8 cellular contexts compared by ENCODE assay signal in genomic region chr12:57545809-57546437, GRCh38. TPM values are rescaled to one million over a fixed set of nuclear protein-coding genes. Genes with fewer than 3 reads are reported as not detected.
DNase-seq lines count a peak whose midpoint lies in the region; TF ChIP-seq lines count a peak whose summit lies in the region.

No MANE protein-coding gene starts in this region.

- H3K27me3 ChIP-seq in OCI-LY3 (ENCODE audit: low read depth, low read length) (no peaks in the 10 kb centered on the region), esophagus (ENCODE audit: control insufficient read depth in 1 of 2, insufficient read depth in 2 of 2, low read length in 2 of 2) (no peaks in the 10 kb centered on the region)

- DNase-seq in progenitor cell of endocrine pancreas (ENCODE audit: low spot score, unreplicated experiment), result no peak
- DNase-seq in GM13977 (ENCODE audit: low spot score), result no peak
- DNase-seq in NCI-H82 (lab: John Stamatoyannopoulos, UW), result no peak
- no peak for DNase-seq in anterior cingulate cortex (lab: John Stamatoyannopoulos, UW)
- no peak for DNase-seq in NCI-H187 treated with DMSO at 0.1 percent for 48 hours (lab: John Stamatoyannopoulos, UW)

- peaks cover 3% of the 10 kb centered on the region for H3K36me3 Mint-ChIP-seq in progenitor cell of endocrine pancreas (ENCODE audit: insufficient read depth)

- H2AFZ ChIP-seq in OCI-LY3 (ENCODE audit: low read depth, low read length), result no peak overlapping the region

- H3K9ac ChIP-seq in ES-I3 (ENCODE audit: low read depth, low read length), result peak overlapping the region; percentile 91
- H3K9ac ChIP-seq in OCI-LY3 (ENCODE audit: low read length), result peak overlapping the region; percentile 94

- H3K27me3 Mint-ChIP-seq in progenitor cell of endocrine pancreas, result peaks cover 36% of the 10 kb centered on the region

- peaks cover 23% of the 10 kb centered on the region for H3K4me1 Mint-ChIP-seq in progenitor cell of endocrine pancreas (ENCODE audit: low read depth)

- H3K79me2 ChIP-seq in OCI-LY3 (ENCODE audit: low read length), result peaks cover 17% of the 10 kb centered on the region

- 51 to 58% methylated on average over 15 of the region's 15 CpGs for WGBS in esophagus, 2 donors

- H3K27ac ChIP-seq in OCI-LY3 (ENCODE audit: low read length) (no peak overlapping the region), esophagus (ENCODE audit: low read depth in 2 of 2, low read length in 1 of 2) (peak overlapping the region; percentile 84 to 91)

- H3K9me3 ChIP-seq in ES-I3 (ENCODE audit: control insufficient read depth, insufficient read depth, low read length) (no peaks in the 10 kb centered on the region), OCI-LY3 (ENCODE audit: insufficient read depth, low read length) (no peaks in the 10 kb centered on the region), esophagus (ENCODE audit: control insufficient read depth in 2 of 2, insufficient read depth in 1 of 2, low read depth in 1 of 2, low read length in 1 of 2) (no peaks in the 10 kb centered on the region)

- TF ChIP-seq CTCF in OCI-LY3 (IDR thresholded peaks at IDR 0.05; ENCODE audit: low read depth, low read length), result no peak
- TF ChIP-seq CTCF in progenitor cell of endocrine pancreas (IDR thresholded peaks at IDR 0.05; ENCODE audit: unreplicated experiment), result no peak
- no peak for TF ChIP-seq CTCF in GM13977 (IDR thresholded peaks at IDR 0.05; ENCODE audit: extremely low read depth, insufficient read depth, missing control alignments)

- H3K36me3 ChIP-seq in ES-I3 (ENCODE audit: insufficient read depth, low read length) (peaks cover 3% of the 10 kb centered on the region; the same call in 1 of the 2 replicates), OCI-LY3 (replicated peaks; ENCODE audit: low read depth, low read length) (peaks cover 4% of the 10 kb centered on the region), esophagus (ENCODE audit: control insufficient read depth in 2 of 2, insufficient read depth in 2 of 2, low read length in 1 of 2) (peaks cover 2 to 7% of the 10 kb centered on the region in 2 donors)

- no peaks in the 10 kb centered on the region for H4K20me1 ChIP-seq in OCI-LY3 (ENCODE audit: insufficient read depth, low read length)

- no peaks in the 10 kb centered on the region for H3K9me3 Mint-ChIP-seq in progenitor cell of endocrine pancreas (ENCODE audit: low read depth)

- H3K27ac Mint-ChIP-seq in progenitor cell of endocrine pancreas, result peak overlapping the region; percentile 96

- peak overlapping the region; percentile 97 for H3K4me2 ChIP-seq in OCI-LY3 (ENCODE audit: low read length)

- peak overlapping the region; percentile 92 for H3K4me3 Mint-ChIP-seq in progenitor cell of endocrine pancreas (ENCODE audit: low read depth)

- H3K4me3 ChIP-seq in OCI-LY3 (ENCODE audit: low read length) (peak overlapping the region; percentile 95), esophagus (ENCODE audit: low read depth in 1 of 2, low read length in 2 of 2) (peak overlapping the region; percentile 75 to 81)

- in situ Hi-C loops in GM13977 (cut with MboI; ENCODE audit: low pct_unique_long_range_greater_than_20kb, low sequenced_read_pairs, unreplicated experiment), result no loop called here

- H3K4me1 ChIP-seq in ES-I3 (ENCODE audit: insufficient read depth, low read length), result peaks cover 22% of the 10 kb centered on the region
- peaks cover 17% of the 10 kb centered on the region for H3K4me1 ChIP-seq in OCI-LY3 (ENCODE audit: low read length)
- peaks cover 7 to 8% of the 10 kb centered on the region in 2 donors for H3K4me1 ChIP-seq in esophagus (ENCODE audit: control insufficient read depth in 2 of 2, insufficient read depth in 2 of 2, low read length in 1 of 2)

RNA-seq across cellular contexts. Expression of gene DCTN2, which starts 1.1 kb away (rescaled TPM):
- 100 to 1,000 TPM in 1 of 2 donors, 10 to 100 TPM in 1; 77.4 to 159 TPM for polyA plus RNA-seq in esophagus
- 144 and 153 TPM in 2 replicates for total RNA-seq in progenitor cell of endocrine pancreas

RNA-seq across cellular contexts. Expression of gene KIF5A, which starts 3.9 kb away (rescaled TPM):
- under 1 TPM; 0.12 to 0.24 TPM for polyA plus RNA-seq in esophagus
- total RNA-seq in progenitor cell of endocrine pancreas, result 2.5 and 2.8 TPM in 2 replicates

RNA-seq across cellular contexts. Expression of gene MBD6, which starts 23.3 kb away (rescaled TPM):
- polyA plus RNA-seq in esophagus, result 10 to 100 TPM; 14.7 to 35.0 TPM
- 158 and 159 TPM in 2 replicates for total RNA-seq in progenitor cell of endocrine pancreas

RNA-seq across cellular contexts. Expression of gene DDIT3, which starts 25.6 kb away (rescaled TPM):
- 10 to 100 TPM; 19.8 to 30.7 TPM for polyA plus RNA-seq in esophagus
- total RNA-seq in progenitor cell of endocrine pancreas, result 15.7 and 18.5 TPM in 2 replicates

RNA-seq across cellular contexts. Expression of gene PIP4K2C, which starts 45.1 kb away (rescaled TPM):
- 10 to 100 TPM in 1 of 2 donors, 1 to 10 TPM in 1; 9.4 to 20.3 TPM for polyA plus RNA-seq in esophagus
- 38.4 and 39.0 TPM in 2 replicates for total RNA-seq in progenitor cell of endocrine pancreas
